ENCODE assay signal across 10 cellular contexts in the genomic region with DNA sequence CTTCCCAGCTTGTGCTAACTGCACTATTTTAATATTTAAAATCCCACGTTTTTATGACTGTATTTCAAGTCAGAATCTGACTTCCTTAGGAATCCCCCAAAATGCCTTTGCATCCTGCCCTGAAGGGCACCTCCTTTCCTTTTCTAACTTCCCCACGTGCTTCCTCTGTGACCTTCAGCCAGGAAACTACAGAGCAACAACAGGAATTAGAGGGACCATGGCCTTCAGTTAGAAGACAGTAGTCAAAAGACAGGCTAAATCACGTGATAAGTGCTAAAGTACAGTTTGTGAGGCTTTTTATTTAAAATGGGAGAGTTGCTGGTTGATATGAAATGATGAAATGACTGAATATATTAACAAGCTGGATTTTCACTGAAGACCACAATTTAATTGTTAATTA. TPM values are rescaled to one million over a fixed set of nuclear protein-coding genes. Genes with fewer than 3 reads are reported as not detected.
DNase-seq lines count a peak whose midpoint lies in the region; ATAC-seq and TF ChIP-seq lines count a peak whose summit lies in the region.
"Had no signal": no experiment of that assay in that cellular context is flagged by ENCODE, and none has a peak within 500 bp of the region (broad histone marks: within the 10 kb centered on the region; RNA-seq: fewer than 3 reads in every experiment).

No MANE protein-coding gene starts in this region.

- H3K27me3 ChIP-seq in lower lobe of right lung (ENCODE audit: low read depth) (no peaks in the 10 kb centered on the region), uterus (no peaks in the 10 kb centered on the region)

- H3K27ac ChIP-seq in lower lobe of right lung (peak overlapping the region; percentile 21), uterus (peak overlapping the region; percentile 20 to 54)
- H3K27ac ChIP-seq: HL-60 had no signal

- no peak overlapping the region for H3K4me3 Mint-ChIP-seq in central memory CD8-positive, alpha-beta T cell
- H3K4me3 Mint-ChIP-seq: T-helper 1 cell treated with Interleukin-12 subunit alpha and Interleukin-12 subunit beta and Interleukin-4 antibody, amounts not matched to agents 30 μg/mL and 1 μg/mL, for 36 hours had no signal

- no peaks in the 10 kb centered on the region for H3K9me3 Mint-ChIP-seq in central memory CD8-positive, alpha-beta T cell
- H3K9me3 Mint-ChIP-seq: T-helper 1 cell treated with Interleukin-12 subunit alpha and Interleukin-12 subunit beta and Interleukin-4 antibody, amounts not matched to agents 30 μg/mL and 1 μg/mL, for 36 hours had no signal

- peak; percentile 18 for ATAC-seq in Right ventricle myocardium superior (ENCODE audit: poor library complexity)
- no peak for ATAC-seq in central memory CD8-positive, alpha-beta T cell (replicated peaks; ENCODE audit: extremely low read depth, poor library complexity, severe bottlenecking)
- ATAC-seq in lower lobe of right lung, result no peak
- no peak for ATAC-seq in GM21737 (IDR thresholded peaks at IDR 0.05; ENCODE audit: unreplicated experiment)

- no peaks in the 10 kb centered on the region for H3K27me3 Mint-ChIP-seq in central memory CD8-positive, alpha-beta T cell

- H3K4me3 ChIP-seq in lower lobe of right lung (no peak overlapping the region), uterus (no peak overlapping the region)

- H3K4me1 ChIP-seq in lower lobe of right lung (peaks cover 18% of the 10 kb centered on the region), uterus (peaks cover 0 to 13% of the 10 kb centered on the region in 2 donors)

- H3K36me3 ChIP-seq in lower lobe of right lung (peaks cover 7% of the 10 kb centered on the region), uterus (no peaks in the 10 kb centered on the region)

- DNase-seq in Right ventricle myocardium superior (no peak), cardiac septum (ENCODE audit: low spot score) (no peak), lower lobe of right lung (no peak), uterus (no peak), NCI-H1092 treated with DMSO at 0.1 percent for 48 hours (lab: John Stamatoyannopoulos, UW) (no peak), cerebellar nuclear complex (lab: John Stamatoyannopoulos, UW) (no peak)
- DNase-seq in central memory CD8-positive, alpha-beta T cell (ENCODE audit: low spot score in 2 of 2), result no peak

- no peak for TF ChIP-seq POLR2A in uterus (IDR thresholded peaks at IDR 0.05)

- H3K36me3 Mint-ChIP-seq in central memory CD8-positive, alpha-beta T cell (ENCODE audit: insufficient read depth), result peaks cover 1% of the 10 kb centered on the region

- intact Hi-C loops in Right ventricle myocardium superior (cut with DNase I), result loop anchor here (1.0 to 5.0 kb wide), 2 partner anchors 105 to 250 kb away; no protein-coding TSS in a partner anchor
- intact Hi-C loops in cardiac septum (cut with DNase I), result loop anchor here (2.0 to 5.0 kb wide), 3 partner anchors 45 to 250 kb away; no protein-coding TSS in a partner anchor
- intact Hi-C loops in lower lobe of right lung (cut with DNase I), result loop anchor here (10.0 kb wide), 1 partner anchor 252 kb away; no protein-coding TSS in a partner anchor
- intact Hi-C loops in uterus (cut with DNase I; ENCODE audit: low total_unique reads), result loop anchor here (5.0 kb wide), 1 partner anchor 250 kb away; no protein-coding TSS in a partner anchor

- no peak for TF ChIP-seq CTCF in lower lobe of right lung (IDR thresholded peaks at IDR 0.05)
- no peak for TF ChIP-seq CTCF in uterus (IDR thresholded peaks at IDR 0.05)

- H3K27ac Mint-ChIP-seq in central memory CD8-positive, alpha-beta T cell (ENCODE audit: low read depth), result peak overlapping the region; percentile 7
- H3K27ac Mint-ChIP-seq: T-helper 1 cell treated with Interleukin-12 subunit alpha and Interleukin-12 subunit beta and Interleukin-4 antibody, amounts not matched to agents 30 μg/mL and 1 μg/mL, for 36 hours had no signal

- peaks cover 8% of the 10 kb centered on the region for H3K4me1 Mint-ChIP-seq in central memory CD8-positive, alpha-beta T cell

- H3K9me3 ChIP-seq in lower lobe of right lung (no peaks in the 10 kb centered on the region), uterus (no peaks in the 10 kb centered on the region)

RNA-seq across cellular contexts. Expression of a gene that starts 11.8 kb away (rescaled TPM):
- total RNA-seq in Right ventricle myocardium superior (59.0 TPM), cardiac septum (34.6 TPM), lower lobe of right lung (29.3 TPM), uterus (10 to 100 TPM; 25.6 to 74.1 (median 35.8) TPM)

RNA-seq across cellular contexts. Expression of a gene that starts 31.7 kb away (rescaled TPM):
- total RNA-seq in Right ventricle myocardium superior (not detected), cardiac septum (0.46 TPM), lower lobe of right lung (0.44 TPM), uterus (10 to 100 TPM in 1 of 4 donors, under 1 TPM in 1, not detected in 2; 0.48 to 11.2 TPM)
